Comparison of ENCODE assay signal across 1 cellular context in genomic region chrX:750263-750662, GRCh38.
TF ChIP-seq lines count a peak whose summit lies in the region.

No MANE protein-coding gene starts in this region.

TF ChIP-seq in GM12878, 131 proteins besides CTCF, POLR2A, EP300 and RAD21 (continued from another document):
- TF ChIP-seq REST (IDR thresholded peaks at IDR 0.05; ENCODE audit: low read depth, low read length), result no peak
TF ChIP-seq in GM12878: peak in this region for 1.
